In genomic region chr6:112035446-112035845, GRCh38 we compare ENCODE assay signal across 14 cellular contexts. TPM values are rescaled to one million over a fixed set of nuclear protein-coding genes. Genes with fewer than 3 reads are reported as not detected.
DNase-seq lines count a peak whose midpoint lies in the region; ATAC-seq and TF ChIP-seq lines count a peak whose summit lies in the region.
"Had no signal": no experiment of that assay in that cellular context is flagged by ENCODE, and none has a peak within 500 bp of the region (broad histone marks: within the 10 kb centered on the region; RNA-seq: fewer than 3 reads in every experiment).

No MANE protein-coding gene starts in this region.

- no peak for DNase-seq in activated naive CD4-positive, alpha-beta T cell treated with anti-CD3 and anti-CD28 coated beads for 36 hours
- DNase-seq in activated naive CD4-positive, alpha-beta T cell treated with Interleukin-2 at 50 U/mL for 16 hours = no peak
- DNase-seq in activated T-helper 1 cell treated with anti-CD3 and anti-CD28 coated beads, Interleukin-12 subunit alpha, Interleukin-12 subunit beta, Interleukin-2, Interleukin-4 antibody, amounts not matched to agents 30 ng/mL and 10 ng/mL and 1 ng/mL, durations not matched to agents 14 hours and 24 hours and 36 hours (ENCODE audit: low spot score) = no peak
- DNase-seq in left ventricle myocardium superior (no peak), tibial artery (peak in 1 of 2 donors; percentile 61), left lung (no peak), lower lobe of right lung (no peak)
- DNase-seq: activated CD4-positive, alpha-beta T cell treated with anti-CD3 and anti-CD28 coated beads for 4 hours; effector memory CD8-positive, alpha-beta T cell; EL; ovary had no signal

- H3K27ac ChIP-seq in tibial artery = peak overlapping the region; percentile 47 to 81
- H3K27ac ChIP-seq in left lung = no peak overlapping the region
- no peak overlapping the region for H3K27ac ChIP-seq in lower lobe of right lung
- H3K27ac ChIP-seq: ovary had no signal

- H3K4me1 ChIP-seq in tibial artery = peaks cover 4 to 71% (median 31%) of the 10 kb centered on the region in 4 donors
- H3K4me1 ChIP-seq in left lung = peaks cover 0 to 14% of the 10 kb centered on the region in 2 donors
- peaks cover 25% of the 10 kb centered on the region for H3K4me1 ChIP-seq in lower lobe of right lung

- no peak overlapping the region for H3K4me3 Mint-ChIP-seq in activated naive CD4-positive, alpha-beta T cell treated with anti-CD3 and anti-CD28 coated beads for 36 hours
- H3K4me3 Mint-ChIP-seq in activated T-helper 1 cell treated with anti-CD3 and anti-CD28 coated beads, Interleukin-12 subunit alpha, Interleukin-12 subunit beta, Interleukin-2, Interleukin-4 antibody, amounts not matched to agents 30 ng/mL and 10 ng/mL and 1 ng/mL, durations not matched to agents 14 hours and 24 hours and 36 hours = peak overlapping the region; percentile 35
- H3K4me3 Mint-ChIP-seq: effector memory CD8-positive, alpha-beta T cell; memory B cell had no signal

- ATAC-seq in left ventricle myocardium superior (peak; percentile 47), left lung (no peak), lower lobe of right lung (no peak), GM18868 (IDR thresholded peaks at IDR 0.05; ENCODE audit: unreplicated experiment) (no peak)
- ATAC-seq: effector memory CD8-positive, alpha-beta T cell had no signal

- H3K36me3 ChIP-seq in tibial artery = no peaks in the 10 kb centered on the region
- no peaks in the 10 kb centered on the region for H3K36me3 ChIP-seq in left lung
- no peaks in the 10 kb centered on the region for H3K36me3 ChIP-seq in lower lobe of right lung
- H3K36me3 ChIP-seq: ovary had no signal

- no peak overlapping the region for H3K4me3 ChIP-seq in tibial artery
- no peak overlapping the region for H3K4me3 ChIP-seq in left lung
- H3K4me3 ChIP-seq in lower lobe of right lung = no peak overlapping the region
- H3K4me3 ChIP-seq: ovary had no signal

- intact Hi-C loops in activated naive CD4-positive, alpha-beta T cell treated with anti-CD3 and anti-CD28 coated beads for 36 hours (cut with micrococcal nuclease) = loop anchor here (5.0 kb wide), 1 partner anchor 878 kb away; no protein-coding TSS in a partner anchor
- intact Hi-C loops in activated T-helper 1 cell treated with anti-CD3 and anti-CD28 coated beads, Interleukin-12 subunit alpha, Interleukin-12 subunit beta, Interleukin-2, Interleukin-4 antibody, amounts not matched to agents 30 ng/mL and 10 ng/mL and 1 ng/mL, durations not matched to agents 14 hours and 24 hours and 36 hours (cut with micrococcal nuclease) = loop anchor here (1.0 kb wide), 3 partner anchors 8 to 271 kb away; no protein-coding TSS in a partner anchor
- intact Hi-C loops in left ventricle myocardium superior (cut with micrococcal nuclease) = no loop called here
- intact Hi-C loops in tibial artery (cut with DNase I; ENCODE audit: low total_unique reads) = no loop called here
- intact Hi-C loops in left lung (cut with DNase I) = no loop called here
- intact Hi-C loops in lower lobe of right lung (cut with DNase I) = no loop called here

- H3K9me3 Mint-ChIP-seq in activated naive CD4-positive, alpha-beta T cell treated with anti-CD3 and anti-CD28 coated beads for 36 hours = no peaks in the 10 kb centered on the region
- no peaks in the 10 kb centered on the region for H3K9me3 Mint-ChIP-seq in activated T-helper 1 cell treated with anti-CD3 and anti-CD28 coated beads, Interleukin-12 subunit alpha, Interleukin-12 subunit beta, Interleukin-2, Interleukin-4 antibody, amounts not matched to agents 30 ng/mL and 10 ng/mL and 1 ng/mL, durations not matched to agents 14 hours and 24 hours and 36 hours
- H3K9me3 Mint-ChIP-seq: effector memory CD8-positive, alpha-beta T cell; memory B cell had no signal

- no peaks in the 10 kb centered on the region for H3K36me3 Mint-ChIP-seq in activated naive CD4-positive, alpha-beta T cell treated with anti-CD3 and anti-CD28 coated beads for 36 hours (ENCODE audit: low read depth)
- H3K36me3 Mint-ChIP-seq in activated T-helper 1 cell treated with anti-CD3 and anti-CD28 coated beads, Interleukin-12 subunit alpha, Interleukin-12 subunit beta, Interleukin-2, Interleukin-4 antibody, amounts not matched to agents 30 ng/mL and 10 ng/mL and 1 ng/mL, durations not matched to agents 14 hours and 24 hours and 36 hours (ENCODE audit: low read depth) = peaks cover 3% of the 10 kb centered on the region
- H3K36me3 Mint-ChIP-seq: memory B cell had no signal

- peaks cover 78% of the 10 kb centered on the region for H3K4me1 Mint-ChIP-seq in activated naive CD4-positive, alpha-beta T cell treated with anti-CD3 and anti-CD28 coated beads for 36 hours (ENCODE audit: low read depth)
- peaks cover 74% of the 10 kb centered on the region for H3K4me1 Mint-ChIP-seq in activated T-helper 1 cell treated with anti-CD3 and anti-CD28 coated beads, Interleukin-12 subunit alpha, Interleukin-12 subunit beta, Interleukin-2, Interleukin-4 antibody, amounts not matched to agents 30 ng/mL and 10 ng/mL and 1 ng/mL, durations not matched to agents 14 hours and 24 hours and 36 hours (ENCODE audit: low read depth)
- H3K4me1 Mint-ChIP-seq: memory B cell had no signal

- no peaks in the 10 kb centered on the region for H3K27me3 Mint-ChIP-seq in activated naive CD4-positive, alpha-beta T cell treated with anti-CD3 and anti-CD28 coated beads for 36 hours (ENCODE audit: low read depth)
- H3K27me3 Mint-ChIP-seq in activated T-helper 1 cell treated with anti-CD3 and anti-CD28 coated beads, Interleukin-12 subunit alpha, Interleukin-12 subunit beta, Interleukin-2, Interleukin-4 antibody, amounts not matched to agents 30 ng/mL and 10 ng/mL and 1 ng/mL, durations not matched to agents 14 hours and 24 hours and 36 hours (ENCODE audit: insufficient read depth) = no peaks in the 10 kb centered on the region

- TF ChIP-seq CTCF in tibial artery (IDR thresholded peaks at IDR 0.05) (no peak), left lung (IDR thresholded peaks at IDR 0.05) (no peak), lower lobe of right lung (IDR thresholded peaks at IDR 0.05) (no peak)

- peak overlapping the region; percentile 64 for H3K27ac Mint-ChIP-seq in activated naive CD4-positive, alpha-beta T cell treated with anti-CD3 and anti-CD28 coated beads for 36 hours
- H3K27ac Mint-ChIP-seq in activated T-helper 1 cell treated with anti-CD3 and anti-CD28 coated beads, Interleukin-12 subunit alpha, Interleukin-12 subunit beta, Interleukin-2, Interleukin-4 antibody, amounts not matched to agents 30 ng/mL and 10 ng/mL and 1 ng/mL, durations not matched to agents 14 hours and 24 hours and 36 hours = peak overlapping the region; percentile 74
- H3K27ac Mint-ChIP-seq: effector memory CD8-positive, alpha-beta T cell; memory B cell had no signal

- H3K9me3 ChIP-seq in tibial artery = no peaks in the 10 kb centered on the region
- no peaks in the 10 kb centered on the region for H3K9me3 ChIP-seq in left lung
- no peaks in the 10 kb centered on the region for H3K9me3 ChIP-seq in lower lobe of right lung
- H3K9me3 ChIP-seq: ovary had no signal

- H3K27me3 ChIP-seq in tibial artery = no peaks in the 10 kb centered on the region
- H3K27me3 ChIP-seq in left lung = no peaks in the 10 kb centered on the region
- H3K27me3 ChIP-seq in lower lobe of right lung (ENCODE audit: low read depth) = no peaks in the 10 kb centered on the region
- H3K27me3 ChIP-seq: ovary had no signal

- CTCF ChIA-PET in activated naive CD4-positive, alpha-beta T cell treated with anti-CD3 and anti-CD28 coated beads for 36 hours (lab: Charles Lee) = interaction anchor here (0.6 to 2.7 kb wide), 8 partner anchors 8 to 776 kb away, joined by 3 to 17 read pairs (median 4); a partner anchor contains a TSS

RNA-seq across cellular contexts. Expression of gene CCN6, which starts 18.5 kb away (rescaled TPM):
- total RNA-seq in activated naive CD4-positive, alpha-beta T cell treated with anti-CD3 and anti-CD28 coated beads for 36 hours = under 1 TPM in 1 of 2 experiments, not detected in 1; 0.21 TPM
- total RNA-seq in activated T-helper 1 cell treated with anti-CD3 and anti-CD28 coated beads, Interleukin-12 subunit alpha, Interleukin-12 subunit beta, Interleukin-2, Interleukin-4 antibody, amounts not matched to agents 30 ng/mL and 10 ng/mL and 1 ng/mL, durations not matched to agents 14 hours and 24 hours and 36 hours = 0.17 TPM in 1 of 2 replicates, not detected in the other
- total RNA-seq in left ventricle myocardium superior (not detected), left lung (not detected), lower lobe of right lung (not detected)
- total RNA-seq: M059J had no signal

RNA-seq across cellular contexts. Expression of gene TUBE1, which starts 51.8 kb away (rescaled TPM):
- total RNA-seq in activated naive CD4-positive, alpha-beta T cell treated with anti-CD3 and anti-CD28 coated beads for 36 hours = 10 to 100 TPM; 53.7 to 62.7 TPM
- 24.4 and 26.2 TPM in 2 replicates for total RNA-seq in activated T-helper 1 cell treated with anti-CD3 and anti-CD28 coated beads, Interleukin-12 subunit alpha, Interleukin-12 subunit beta, Interleukin-2, Interleukin-4 antibody, amounts not matched to agents 30 ng/mL and 10 ng/mL and 1 ng/mL, durations not matched to agents 14 hours and 24 hours and 36 hours
- total RNA-seq in left ventricle myocardium superior = 31.8 TPM
- total RNA-seq in left lung = 10 to 100 TPM; 14.2 to 19.0 TPM
- total RNA-seq in lower lobe of right lung = 22.2 TPM

RNA-seq across cellular contexts. Expression of gene FAM229B, which starts 51.9 kb away (rescaled TPM):
- total RNA-seq in activated naive CD4-positive, alpha-beta T cell treated with anti-CD3 and anti-CD28 coated beads for 36 hours = 10 to 100 TPM in 1 of 2 experiments, 1 to 10 TPM in 1; 9.5 to 10.2 TPM
- 1.1 and 2.2 TPM in 2 replicates for total RNA-seq in activated T-helper 1 cell treated with anti-CD3 and anti-CD28 coated beads, Interleukin-12 subunit alpha, Interleukin-12 subunit beta, Interleukin-2, Interleukin-4 antibody, amounts not matched to agents 30 ng/mL and 10 ng/mL and 1 ng/mL, durations not matched to agents 14 hours and 24 hours and 36 hours
- total RNA-seq in left ventricle myocardium superior (69.3 TPM), left lung (10 to 100 TPM; 15.3 to 15.6 TPM), lower lobe of right lung (13.6 TPM)

Comparison
In these comparisons a context has a peak if more than half of its experiments do, and no peak if none do; other contexts are left out.
1. H3K27ac ChIP-seq: peak in tibial artery (2 of 2); none in left lung (0 of 2) and lower lobe of right lung (single experiment).
2. intact Hi-C loops: an anchor here in activated naive CD4-positive, alpha-beta T cell treated with anti-CD3 and anti-CD28 coated beads for 36 hours (5.0 kb wide) and activated T-helper 1 cell treated with anti-CD3 and anti-CD28 coated beads, Interleukin-12 subunit alpha, Interleukin-12 subunit beta, Interleukin-2, Interleukin-4 antibody, amounts not matched to agents 30 ng/mL and 10 ng/mL and 1 ng/mL, durations not matched to agents 14 hours and 24 hours and 36 hours (1.0 kb wide); none called in left ventricle myocardium superior, tibial artery, left lung and lower lobe of right lung.